In genomic region chr13:46975173-46975572, GRCh38 we compare ENCODE assay signal across 24 cellular contexts.
DNase-seq lines count a peak whose midpoint lies in the region; ATAC-seq, FAIRE-seq and TF ChIP-seq lines count a peak whose summit lies in the region.
"Had no signal": no experiment of that assay in that cellular context is flagged by ENCODE, and none has a peak within 500 bp of the region (broad histone marks: within the 10 kb centered on the region; RNA-seq: fewer than 3 reads in every experiment).

No MANE protein-coding gene starts in this region.

- H3K4me1 ChIP-seq in HepG2 (ENCODE audit: insufficient read depth, low read length) = no peaks in the 10 kb centered on the region
- no peaks in the 10 kb centered on the region for H3K4me1 ChIP-seq in right lobe of liver
- peaks cover 9% of the 10 kb centered on the region for H3K4me1 ChIP-seq in OCI-LY7 (ENCODE audit: insufficient read depth, low read length, poor library complexity, severe bottlenecking)
- H3K4me1 ChIP-seq in adipocyte (ENCODE audit: control insufficient read depth, insufficient read depth, low read length) = peaks cover 5% of the 10 kb centered on the region
- H3K4me1 ChIP-seq in GM12878 (ENCODE audit: control insufficient read depth, insufficient read depth, low read length) = no peaks in the 10 kb centered on the region; the same call in 1 of the 2 replicates
- H3K4me1 ChIP-seq: A549; BLaER1 treated with 17β-estradiol and CSF1 and Interleukin-3, amounts not matched to agents 10 nM and 100 nM; Caco-2 had no signal

- SMC1A ChIA-PET in GM12878 (lab: Charles Lee; ENCODE audit: uncharacterized antibody, unreplicated experiment) = interaction anchor here (1.8 to 2.2 kb wide), 2 partner anchors 9 to 11 kb away, joined by 5 to 7 read pairs; no protein-coding TSS in a partner anchor

- H3K36me3 ChIP-seq in HepG2 (replicated peaks in 1 of 2; ENCODE audit: control insufficient read depth in 1 of 2, insufficient read depth in 2 of 2, low read length in 2 of 2) = no peaks in the 10 kb centered on the region
- no peaks in the 10 kb centered on the region for H3K36me3 ChIP-seq in right lobe of liver
- H3K36me3 ChIP-seq in OCI-LY7 (ENCODE audit: insufficient read depth, low read length) = no peaks in the 10 kb centered on the region; the same call in 1 of the 2 replicates
- H3K36me3 ChIP-seq in adipocyte (ENCODE audit: control insufficient read depth, insufficient read depth, low read length, severe bottlenecking) = no peaks in the 10 kb centered on the region
- H3K36me3 ChIP-seq in GM12878 (ENCODE audit: control insufficient read depth in 2 of 2, insufficient read depth in 2 of 2, low read length in 1 of 2) = no peaks in the 10 kb centered on the region
- H3K36me3 ChIP-seq: BLaER1 treated with 17β-estradiol and CSF1 and Interleukin-3, amounts not matched to agents 10 nM and 100 nM had no signal

- TF ChIP-seq POLR2A in HepG2 (IDR thresholded peaks at IDR 0.05; ENCODE audit: insufficient read depth in 1 of 2, low read depth in 2 of 2, low read length in 2 of 2) = no peak
- no peak for TF ChIP-seq POLR2A in right lobe of liver (IDR thresholded peaks at IDR 0.05)
- TF ChIP-seq POLR2A in GM12878 (IDR thresholded peaks at IDR 0.05; ENCODE audit: low read depth, low read length) = no peak

- H3K9ac ChIP-seq in HepG2 (ENCODE audit: insufficient read depth, low read depth, low read length) (no peak overlapping the region), adipocyte (ENCODE audit: low read length) (no peak overlapping the region), GM12878 (ENCODE audit: control insufficient read depth, insufficient read depth, low read length) (no peak overlapping the region)
- H3K9ac ChIP-seq: BLaER1 treated with 17β-estradiol and CSF1 and Interleukin-3, amounts not matched to agents 10 nM and 100 nM had no signal

- DNase-seq in HepG2 (ENCODE audit: low spot score) (no peak), right lobe of liver (no peak), OCI-LY7 (ENCODE audit: low spot score) (peak; percentile 39), adipocyte (ENCODE audit: low read depth) (no peak), GM12878 (ENCODE audit: low read depth, low spot score) (no peak), HuH-7.5 (ENCODE audit: low spot score) (no peak)
- no peak for DNase-seq in activated T-cell treated with anti-CD3 and anti-CD28 coated beads, Interleukin-2, amount 50 U/mL, for 48 hours
- DNase-seq: AML-193; Caco-2; CD4-positive, alpha-beta T cell; CD8-positive, alpha-beta T cell; DMS 273 treated with DMSO at 0.1 percent for 48 hours; DMS153; DMS53; DMS79; DND-41; EL; GDM1 had no signal

- H4K20me1 ChIP-seq in HepG2 (ENCODE audit: insufficient read depth, low read length) = no peaks in the 10 kb centered on the region
- no peaks in the 10 kb centered on the region for H4K20me1 ChIP-seq in OCI-LY7 (ENCODE audit: insufficient read depth, low read length)
- H4K20me1 ChIP-seq in GM12878 (ENCODE audit: control insufficient read depth, insufficient read depth) = no peaks in the 10 kb centered on the region
- H4K20me1 ChIP-seq: BLaER1 treated with 17β-estradiol and CSF1 and Interleukin-3, amounts not matched to agents 10 nM and 100 nM had no signal

- FAIRE-seq in HepG2 (lab: Jason Lieb, UNC) (no peak), GM12878 (lab: Jason Lieb, UNC) (no peak)
- FAIRE-seq: A549, GM12891 had no signal

- TF ChIP-seq EP300 in HepG2 (IDR thresholded peaks at IDR 0.05; ENCODE audit: low read depth in 2 of 2, low read length in 2 of 2) (no peak), HepG2 (CRISPR knock-in tag; IDR thresholded peaks at IDR 0.05; ENCODE audit: borderline replicate concordance) (no peak), GM12878 (IDR thresholded peaks at IDR 0.05; ENCODE audit: borderline replicate concordance in 1 of 2, control insufficient read depth in 1 of 2, low read depth in 2 of 2, low read length in 2 of 2) (no peak)

- POLR2A ChIA-PET in HepG2 (lab: Yijun Ruan, JAX) = no interaction called here
- POLR2A ChIA-PET in OCI-LY7 (lab: Charles Lee) = interaction anchor here (0.6 to 0.7 kb wide), 2 partner anchors 69 to 663 kb away, joined by 3 read pairs; no protein-coding TSS in a partner anchor
- POLR2A ChIA-PET in GM12878 (lab: Charles Lee) = no interaction called here

- CTCF ChIA-PET in HepG2 (lab: Yijun Ruan, JAX; ENCODE audit: low intra/inter-chr PET ratio, low total read pairs) (no interaction called here), OCI-LY7 (lab: Charles Lee; ENCODE audit: unreplicated experiment) (no interaction called here), GM12878 (lab: Yijun Ruan, JAX) (interaction anchor here (0.6 to 4.5 kb wide), 7 partner anchors 8 to 1450 kb away, joined by 3 to 51 read pairs (median 7); no protein-coding TSS in a partner anchor)

- H2AFZ ChIP-seq in HepG2 (ENCODE audit: low read length) (no peak overlapping the region), OCI-LY7 (ENCODE audit: low read length) (no peak overlapping the region), GM12878 (ENCODE audit: control insufficient read depth, low read depth, low read length) (no peak overlapping the region)

- TF ChIP-seq CTCF in HepG2 (CRISPR knock-in tag; IDR thresholded peaks at IDR 0.05) (no peak), right lobe of liver (IDR thresholded peaks at IDR 0.05) (no peak), OCI-LY7 (conservative IDR thresholded peaks at IDR 0.05; ENCODE audit: low read length) (no peak), GM12878 (IDR thresholded peaks at IDR 0.05 in 2 of 3, conservative IDR thresholded peaks at IDR 0.05 in 1 of 3; ENCODE audit: control insufficient read depth in 2 of 3, extremely low read depth in 1 of 3, insufficient read depth in 1 of 3, low read depth in 3 of 3, low read length in 3 of 3) (no peak)

- BruUV-seq in HepG2 (replicated peaks; lab: Mats Ljungman, UMichigan) = no TSS peak
- BruUV-seq in OCI-LY7 (replicated peaks; lab: Mats Ljungman, UMichigan) = no TSS peak
- BruUV-seq in GM12878 (replicated peaks; lab: Mats Ljungman, UMichigan) = no TSS peak

- in situ Hi-C loops in HepG2 (cut with HindIII; ENCODE audit: extremely low pct_ligation_motif_present, low pct_unique_long_range_greater_than_20kb) = loop anchor here (10.0 kb wide), 1 partner anchor 800 kb away; no protein-coding TSS in a partner anchor
- in situ Hi-C loops in GM12878 (cut with MboI) = no loop called here

- no peaks in the 10 kb centered on the region for H3K9me2 ChIP-seq in OCI-LY7 (ENCODE audit: insufficient read depth, low read length)

- no peak overlapping the region for H3K27ac ChIP-seq in HepG2 (ENCODE audit: extremely low read length, insufficient read depth, low read length)
- no peak overlapping the region for H3K27ac ChIP-seq in right lobe of liver
- H3K27ac ChIP-seq in OCI-LY7 (ENCODE audit: low read depth, low read length, poor library complexity, severe bottlenecking) = no peak overlapping the region
- no peak overlapping the region for H3K27ac ChIP-seq in GM12878 (ENCODE audit: control insufficient read depth, insufficient read depth)
- H3K27ac ChIP-seq: 22Rv1; A549; BLaER1 treated with 17β-estradiol and CSF1 and Interleukin-3, amounts not matched to agents 10 nM and 100 nM; C4-2B had no signal

- intact Hi-C loops in HepG2 (cut with micrococcal nuclease; ENCODE audit: unreplicated experiment) = loop anchor here (2.0 kb wide), 1 partner anchor 484 kb away; no protein-coding TSS in a partner anchor
- intact Hi-C loops in right lobe of liver (cut with DNase I) = no loop called here
- intact Hi-C loops in OCI-LY7 (cut with micrococcal nuclease; ENCODE audit: unreplicated experiment) = no loop called here
- intact Hi-C loops in GM12878 (cut with micrococcal nuclease; ENCODE audit: unreplicated experiment) = loop anchor here (10.0 kb wide), 1 partner anchor 800 kb away; no protein-coding TSS in a partner anchor

- no peak overlapping the region for H3K4me2 ChIP-seq in HepG2 (ENCODE audit: low read depth, low read length)
- no peak overlapping the region for H3K4me2 ChIP-seq in OCI-LY7 (ENCODE audit: low read length)
- H3K4me2 ChIP-seq in GM12878 (ENCODE audit: control insufficient read depth, insufficient read depth) = no peak overlapping the region
- H3K4me2 ChIP-seq: A549; BLaER1 treated with 17β-estradiol and CSF1 and Interleukin-3, amounts not matched to agents 10 nM and 100 nM had no signal

- H3K79me2 ChIP-seq in HepG2 (ENCODE audit: insufficient read depth, low read length) (no peaks in the 10 kb centered on the region), OCI-LY7 (ENCODE audit: insufficient read depth, low read depth, low read length) (no peaks in the 10 kb centered on the region), GM12878 (ENCODE audit: control insufficient read depth, insufficient read depth, low read length) (no peaks in the 10 kb centered on the region)

- RAD21 ChIA-PET in GM12878 (lab: Charles Lee; ENCODE audit: unreplicated experiment) = interaction anchor here (2.3 kb wide), 1 partner anchor 8 kb away, joined by 7 read pairs; no protein-coding TSS in a partner anchor

- no peaks in the 10 kb centered on the region for H3K27me3 ChIP-seq in HepG2 (ENCODE audit: control insufficient read depth in 1 of 2, insufficient read depth in 2 of 2, low read length in 2 of 2)
- H3K27me3 ChIP-seq in right lobe of liver = no peaks in the 10 kb centered on the region
- no peaks in the 10 kb centered on the region for H3K27me3 ChIP-seq in adipocyte (replicated peaks; ENCODE audit: control insufficient read depth, insufficient read depth, low read length)
- H3K27me3 ChIP-seq in GM12878 (replicated peaks in 1 of 2; ENCODE audit: control insufficient read depth in 2 of 2, insufficient read depth in 2 of 2, low read length in 1 of 2) = no peaks in the 10 kb centered on the region
- H3K27me3 ChIP-seq: BLaER1 treated with 17β-estradiol and CSF1 and Interleukin-3, amounts not matched to agents 10 nM and 100 nM had no signal

- H3K9me3 ChIP-seq in HepG2 (ENCODE audit: low read length) (peaks cover 11% of the 10 kb centered on the region), right lobe of liver (no peaks in the 10 kb centered on the region), OCI-LY7 (ENCODE audit: low read length) (peaks cover 50% of the 10 kb centered on the region), adipocyte (ENCODE audit: control insufficient read depth, low read length) (peaks cover 17% of the 10 kb centered on the region), GM12878 (replicated peaks; ENCODE audit: control insufficient read depth, insufficient read depth, low read length) (peaks cover 16% of the 10 kb centered on the region)
- H3K9me3 ChIP-seq: A549, Caco-2 had no signal

- no peak for ATAC-seq in HepG2
- ATAC-seq in right lobe of liver = no peak
- no peak for ATAC-seq in GM12878
- no peak for ATAC-seq in HG02840 (IDR thresholded peaks at IDR 0.05; ENCODE audit: low FRiP score, unreplicated experiment)
- ATAC-seq: A549; CD8-positive, alpha-beta T cell had no signal

- TF ChIP-seq RAD21 in HepG2 (CRISPR knock-in tag; IDR thresholded peaks at IDR 0.05) (no peak), GM12878 (IDR thresholded peaks at IDR 0.05; ENCODE audit: insufficient read depth, low read depth, low read length) (no peak)

- H3K4me3 ChIP-seq in HepG2 (replicated peaks in 1 of 3; ENCODE audit: insufficient read depth in 1 of 3, low read depth in 2 of 3, low read length in 3 of 3) (no peak overlapping the region), right lobe of liver (no peak overlapping the region), OCI-LY7 (ENCODE audit: low read depth, low read length, poor library complexity, severe bottlenecking) (no peak overlapping the region), adipocyte (ENCODE audit: low read length) (peak overlapping the region; percentile 35), GM12878 (no peak overlapping the region)
- H3K4me3 ChIP-seq: A549; BLaER1 treated with 17β-estradiol and CSF1 and Interleukin-3, amounts not matched to agents 10 nM and 100 nM had no signal

Comparison
In these comparisons a context has a peak if more than half of its experiments do, and no peak if none do; other contexts are left out.
1. intact Hi-C loops: an anchor here in HepG2 (2.0 kb wide) and GM12878 (10.0 kb wide); none called in right lobe of liver and OCI-LY7.
2. Of the 75 proteins assayed by ChIP-seq in both HepG2 and GM12878: peak only in HepG2: none; only in GM12878: CBX5; in both: none; in neither: 74.